ENCODE assay signal across 16 cellular contexts in genomic region chr6:90730191-90730673, GRCh38.
DNase-seq lines count a peak whose midpoint lies in the region; ATAC-seq and TF ChIP-seq lines count a peak whose summit lies in the region.
"Had no signal": no experiment of that assay in that cellular context is flagged by ENCODE, and none has a peak within 500 bp of the region (broad histone marks: within the 10 kb centered on the region; RNA-seq: fewer than 3 reads in every experiment).

No MANE protein-coding gene starts in this region.

- H3K4me3 ChIP-seq in DND-41 (ENCODE audit: low read depth in 1 of 2, low read length in 2 of 2) = no peak overlapping the region
- H3K4me3 ChIP-seq in ascending aorta = no peak overlapping the region

- H3K36me3 ChIP-seq in DND-41 (ENCODE audit: insufficient read depth, low read length) (no peaks in the 10 kb centered on the region), ascending aorta (no peaks in the 10 kb centered on the region)
- H3K36me3 ChIP-seq: brain microvascular endothelial cell had no signal

- H3K4me2 ChIP-seq in DND-41 (ENCODE audit: insufficient read depth, low read length) = no peak overlapping the region

- H3K9me3 ChIP-seq in DND-41 (ENCODE audit: insufficient read depth, low read length, severe bottlenecking) = no peaks in the 10 kb centered on the region
- H3K9me3 ChIP-seq in ascending aorta = no peaks in the 10 kb centered on the region

- intact Hi-C loops in ascending aorta (cut with DNase I) = no loop called here

- 0 out of 2 replicates have a peak overlapping the region, but pooled peaks have one; percentile 15 for H2AFZ ChIP-seq in DND-41 (ENCODE audit: low read depth, low read length)

- TF ChIP-seq CTCF in DND-41 (IDR thresholded peaks at IDR 0.05; ENCODE audit: borderline replicate concordance, extremely low read depth, low read length, poor library complexity, severe bottlenecking) (no peak), ascending aorta (IDR thresholded peaks at IDR 0.05) (no peak)

- H3K27me3 ChIP-seq in DND-41 (ENCODE audit: insufficient read depth, low read length, poor library complexity) (no peaks in the 10 kb centered on the region), ascending aorta (no peaks in the 10 kb centered on the region)
- H3K27me3 ChIP-seq: brain microvascular endothelial cell had no signal

- no peaks in the 10 kb centered on the region for H3K79me2 ChIP-seq in DND-41 (ENCODE audit: insufficient read depth, low read length)

- H4K20me1 ChIP-seq in DND-41 (ENCODE audit: insufficient read depth, low read length) = no peaks in the 10 kb centered on the region

- no peak for DNase-seq in DND-41
- no peak for DNase-seq in SHP77 treated with DMSO at 0.1 percent for 48 hours (lab: John Stamatoyannopoulos, UW)
- DNase-seq in glomerular visceral epithelial cell (ENCODE audit: extremely low spot score) = no peak
- DNase-seq in ascending aorta (ENCODE audit: low spot score in 2 of 2) = no peak
- DNase-seq in HuH-7.5 (ENCODE audit: low spot score) = no peak
- DNase-seq: ACHN; activated CD4-positive, alpha-beta T cell treated with anti-CD3 and anti-CD28 coated beads, Interleukin-2, amount 10 ng/mL, durations not matched to agents 24 days and 14 days; brain microvascular endothelial cell; Calu3; hippocampal formation; NCI-H2029; stimulated activated CD8-positive, alpha-beta memory T cell treated with anti-CD3 and anti-CD28 coated beads, Interleukin-4, amount 100 ng/mL, for 48 hours had no signal

- H3K27ac ChIP-seq in DND-41 (ENCODE audit: low read length) (no peak overlapping the region), ascending aorta (no peak overlapping the region)
- H3K27ac ChIP-seq: brain microvascular endothelial cell had no signal

- peaks cover 13% of the 10 kb centered on the region for H3K4me1 ChIP-seq in DND-41 (ENCODE audit: insufficient read depth, low read length)
- H3K4me1 ChIP-seq in ascending aorta = no peaks in the 10 kb centered on the region

- ATAC-seq in DND-41 (ENCODE audit: insufficient read depth, low read depth) = peak; percentile 61
- peak; percentile 87 for ATAC-seq in GM19372 (IDR thresholded peaks at IDR 0.05; ENCODE audit: low read depth, unreplicated experiment)
- peak; percentile 86 for ATAC-seq in HG02588 (IDR thresholded peaks at IDR 0.05; ENCODE audit: unreplicated experiment)
- ATAC-seq in HG03439 (IDR thresholded peaks at IDR 0.05; ENCODE audit: unreplicated experiment) = peak; percentile 78
- ATAC-seq: HCT116 had no signal

- no peak overlapping the region for H3K9ac ChIP-seq in DND-41 (ENCODE audit: low read depth, low read length)
